In the genomic region with DNA sequence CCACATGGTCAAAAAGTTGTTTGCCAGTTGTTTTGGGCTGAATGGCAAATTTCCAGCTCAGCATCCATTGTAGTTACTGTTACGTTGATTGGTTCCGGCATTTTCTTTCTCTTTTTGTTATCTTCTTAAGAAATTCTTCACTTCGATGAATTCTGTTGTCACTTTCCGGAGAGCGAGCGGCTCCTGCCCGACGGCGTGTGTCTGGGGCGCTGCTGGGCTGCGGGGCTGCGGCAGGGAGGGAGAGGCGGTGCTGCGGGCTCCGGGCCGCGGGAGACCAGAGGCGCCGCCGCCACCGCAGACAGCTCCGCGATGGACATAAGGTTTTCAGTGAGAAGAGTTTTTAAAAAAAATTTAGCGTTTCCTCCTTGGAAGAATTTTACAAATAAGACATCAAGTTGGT, we compare ENCODE assay signal across 1 cellular context.
TF ChIP-seq lines count a peak whose summit lies in the region.

No MANE protein-coding gene starts in this region.

TF ChIP-seq in SK-N-SH, 30 proteins besides CTCF, POLR2A, EP300 and RAD21 (continued from another document):
- TF ChIP-seq, protein P1, sequence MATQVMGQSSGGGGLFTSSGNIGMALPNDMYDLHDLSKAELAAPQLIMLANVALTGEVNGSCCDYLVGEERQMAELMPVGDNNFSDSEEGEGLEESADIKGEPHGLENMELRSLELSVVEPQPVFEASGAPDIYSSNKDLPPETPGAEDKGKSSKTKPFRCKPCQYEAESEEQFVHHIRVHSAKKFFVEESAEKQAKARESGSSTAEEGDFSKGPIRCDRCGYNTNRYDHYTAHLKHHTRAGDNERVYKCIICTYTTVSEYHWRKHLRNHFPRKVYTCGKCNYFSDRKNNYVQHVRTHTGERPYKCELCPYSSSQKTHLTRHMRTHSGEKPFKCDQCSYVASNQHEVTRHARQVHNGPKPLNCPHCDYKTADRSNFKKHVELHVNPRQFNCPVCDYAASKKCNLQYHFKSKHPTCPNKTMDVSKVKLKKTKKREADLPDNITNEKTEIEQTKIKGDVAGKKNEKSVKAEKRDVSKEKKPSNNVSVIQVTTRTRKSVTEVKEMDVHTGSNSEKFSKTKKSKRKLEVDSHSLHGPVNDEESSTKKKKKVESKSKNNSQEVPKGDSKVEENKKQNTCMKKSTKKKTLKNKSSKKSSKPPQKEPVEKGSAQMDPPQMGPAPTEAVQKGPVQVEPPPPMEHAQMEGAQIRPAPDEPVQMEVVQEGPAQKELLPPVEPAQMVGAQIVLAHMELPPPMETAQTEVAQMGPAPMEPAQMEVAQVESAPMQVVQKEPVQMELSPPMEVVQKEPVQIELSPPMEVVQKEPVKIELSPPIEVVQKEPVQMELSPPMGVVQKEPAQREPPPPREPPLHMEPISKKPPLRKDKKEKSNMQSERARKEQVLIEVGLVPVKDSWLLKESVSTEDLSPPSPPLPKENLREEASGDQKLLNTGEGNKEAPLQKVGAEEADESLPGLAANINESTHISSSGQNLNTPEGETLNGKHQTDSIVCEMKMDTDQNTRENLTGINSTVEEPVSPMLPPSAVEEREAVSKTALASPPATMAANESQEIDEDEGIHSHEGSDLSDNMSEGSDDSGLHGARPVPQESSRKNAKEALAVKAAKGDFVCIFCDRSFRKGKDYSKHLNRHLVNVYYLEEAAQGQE (IDR thresholded peaks at IDR 0.05; ENCODE audit: low read depth, low read length): no peak
- no peak for TF ChIP-seq SMC3 (IDR thresholded peaks at IDR 0.05; ENCODE audit: low read depth, low read length)
- no peak for TF ChIP-seq SIN3A (IDR thresholded peaks at IDR 0.05; ENCODE audit: borderline replicate concordance, low read depth, low read length)
- no peak for TF ChIP-seq ELF1 (IDR thresholded peaks at IDR 0.05)
- no peak for TF ChIP-seq JUND (IDR thresholded peaks at IDR 0.05)
